In the genomic region with DNA sequence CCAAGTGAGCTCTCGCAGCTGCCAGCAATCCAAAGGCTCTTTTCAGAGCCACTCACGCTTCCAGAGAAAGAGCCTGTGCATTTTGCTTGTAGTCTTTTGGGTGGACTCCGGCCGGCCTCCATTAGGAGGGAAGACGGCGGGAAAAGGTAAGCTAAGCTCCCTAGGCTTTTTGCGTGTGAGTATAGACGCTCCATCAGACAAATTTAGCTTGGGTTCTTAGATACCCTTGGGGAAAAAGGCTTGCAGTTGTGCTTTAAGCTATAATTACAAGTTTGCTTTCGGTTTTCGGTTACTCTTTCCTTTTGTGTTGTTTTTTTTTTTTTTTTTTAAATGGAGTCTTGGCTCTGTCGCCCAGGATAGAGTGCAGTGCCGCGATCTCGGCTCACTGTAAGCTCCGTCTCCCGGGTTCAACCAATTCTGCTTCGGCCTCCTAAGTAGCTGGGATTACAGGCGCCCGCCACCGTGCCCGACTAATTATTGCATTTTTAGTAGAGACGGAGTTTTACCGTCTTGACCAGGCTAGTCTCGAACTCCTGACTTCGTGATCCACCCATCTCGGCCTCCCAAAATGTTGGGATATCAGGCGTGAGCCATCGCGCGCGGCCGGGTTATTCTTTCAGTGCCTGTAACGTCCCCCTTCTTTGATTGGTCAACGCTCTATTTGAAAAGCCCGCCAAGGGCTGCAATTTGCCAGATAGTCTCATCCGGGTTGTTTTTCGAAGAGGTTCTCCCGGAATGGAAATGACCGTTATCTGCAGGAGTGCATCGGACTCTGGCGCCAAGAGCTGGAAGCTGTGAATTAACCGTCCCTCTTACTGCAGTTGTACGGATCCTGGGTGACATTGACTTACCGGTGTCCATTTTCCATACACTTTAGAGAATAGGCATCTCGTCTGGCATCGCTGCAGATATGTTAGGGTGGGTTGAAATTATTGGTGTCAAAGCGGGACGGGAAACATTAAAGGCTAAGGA, we compare ENCODE assay signal across 1 cellular context.
TF ChIP-seq lines count a peak whose summit lies in the region.

No MANE protein-coding gene starts in this region.

TF ChIP-seq in WTC11, 78 proteins besides CTCF, POLR2A, EP300 and RAD21 (continued from another document and continues in another):
- TF ChIP-seq, protein P1, sequence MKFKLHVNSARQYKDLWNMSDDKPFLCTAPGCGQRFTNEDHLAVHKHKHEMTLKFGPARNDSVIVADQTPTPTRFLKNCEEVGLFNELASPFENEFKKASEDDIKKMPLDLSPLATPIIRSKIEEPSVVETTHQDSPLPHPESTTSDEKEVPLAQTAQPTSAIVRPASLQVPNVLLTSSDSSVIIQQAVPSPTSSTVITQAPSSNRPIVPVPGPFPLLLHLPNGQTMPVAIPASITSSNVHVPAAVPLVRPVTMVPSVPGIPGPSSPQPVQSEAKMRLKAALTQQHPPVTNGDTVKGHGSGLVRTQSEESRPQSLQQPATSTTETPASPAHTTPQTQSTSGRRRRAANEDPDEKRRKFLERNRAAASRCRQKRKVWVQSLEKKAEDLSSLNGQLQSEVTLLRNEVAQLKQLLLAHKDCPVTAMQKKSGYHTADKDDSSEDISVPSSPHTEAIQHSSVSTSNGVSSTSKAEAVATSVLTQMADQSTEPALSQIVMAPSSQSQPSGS (CRISPR knock-in tag; IDR thresholded peaks at IDR 0.05; ENCODE audit: borderline replicate concordance, low read depth), result no peak
- TF ChIP-seq FOXJ3 (CRISPR knock-in tag; IDR thresholded peaks at IDR 0.05; ENCODE audit: borderline replicate concordance) (no peak), CDX4 (CRISPR knock-in tag; IDR thresholded peaks at IDR 0.05; ENCODE audit: borderline replicate concordance) (no peak), ESRRA (CRISPR knock-in tag; IDR thresholded peaks at IDR 0.05; ENCODE audit: borderline replicate concordance) (no peak), ZNF138 (CRISPR knock-in tag; conservative IDR thresholded peaks at IDR 0.05) (no peak), TP53 (CRISPR knock-in tag; IDR thresholded peaks at IDR 0.05) (no peak), SMAD3 (CRISPR knock-in tag; IDR thresholded peaks at IDR 0.05; ENCODE audit: borderline replicate concordance) (0 out of 2 replicates have a peak, but pooled peaks have one; percentile 6), TEAD4 (CRISPR knock-in tag; IDR thresholded peaks at IDR 0.05) (no peak), OVOL2 (CRISPR knock-in tag; IDR thresholded peaks at IDR 0.05; ENCODE audit: borderline replicate concordance) (no peak), SMAD4 (CRISPR knock-in tag; IDR thresholded peaks at IDR 0.05) (peak; percentile 13; the same call in 1 of the 2 replicates), ZBTB21 (CRISPR knock-in tag; IDR thresholded peaks at IDR 0.05; ENCODE audit: borderline replicate concordance) (no peak), JUN (CRISPR knock-in tag; IDR thresholded peaks at IDR 0.05) (0 out of 2 replicates have a peak, but pooled peaks have one; percentile 49), FOXK1 (CRISPR knock-in tag; IDR thresholded peaks at IDR 0.05) (no peak), ZNF281 (CRISPR knock-in tag; IDR thresholded peaks at IDR 0.05) (peak; percentile 38; the same call in 1 of the 2 replicates), KAT7 (CRISPR knock-in tag; IDR thresholded peaks at IDR 0.05; ENCODE audit: borderline replicate concordance) (0 out of 2 replicates have a peak, but pooled peaks have one; percentile 55), GTF2I (CRISPR knock-in tag; conservative IDR thresholded peaks at IDR 0.05) (no peak), PREB (CRISPR knock-in tag; IDR thresholded peaks at IDR 0.05; ENCODE audit: borderline replicate concordance) (no peak), CBFB (CRISPR knock-in tag; IDR thresholded peaks at IDR 0.05; ENCODE audit: low read depth) (no peak), NR1H2 (CRISPR knock-in tag; IDR thresholded peaks at IDR 0.05) (no peak), ZNF219 (CRISPR knock-in tag; IDR thresholded peaks at IDR 0.05; ENCODE audit: borderline replicate concordance) (no peak), RORB (CRISPR knock-in tag; IDR thresholded peaks at IDR 0.05) (no peak), ZNF317 (CRISPR knock-in tag; IDR thresholded peaks at IDR 0.05; ENCODE audit: borderline replicate concordance, low read depth) (0 out of 2 replicates have a peak, but pooled peaks have one; percentile 20), ZNF425 (CRISPR knock-in tag; conservative IDR thresholded peaks at IDR 0.05) (no peak), NFYB (CRISPR knock-in tag; conservative IDR thresholded peaks at IDR 0.05; ENCODE audit: low read depth) (peak; percentile 65), HMGXB4 (CRISPR knock-in tag; IDR thresholded peaks at IDR 0.05) (0 out of 2 replicates have a peak, but pooled peaks have one; percentile 23), SOX15 (CRISPR knock-in tag; IDR thresholded peaks at IDR 0.05) (no peak), FOXP4 (CRISPR knock-in tag; IDR thresholded peaks at IDR 0.05) (no peak), NR2C2 (CRISPR knock-in tag; IDR thresholded peaks at IDR 0.05) (no peak), JAZF1 (CRISPR knock-in tag; IDR thresholded peaks at IDR 0.05) (no peak)
- TF ChIP-seq, protein P2, sequence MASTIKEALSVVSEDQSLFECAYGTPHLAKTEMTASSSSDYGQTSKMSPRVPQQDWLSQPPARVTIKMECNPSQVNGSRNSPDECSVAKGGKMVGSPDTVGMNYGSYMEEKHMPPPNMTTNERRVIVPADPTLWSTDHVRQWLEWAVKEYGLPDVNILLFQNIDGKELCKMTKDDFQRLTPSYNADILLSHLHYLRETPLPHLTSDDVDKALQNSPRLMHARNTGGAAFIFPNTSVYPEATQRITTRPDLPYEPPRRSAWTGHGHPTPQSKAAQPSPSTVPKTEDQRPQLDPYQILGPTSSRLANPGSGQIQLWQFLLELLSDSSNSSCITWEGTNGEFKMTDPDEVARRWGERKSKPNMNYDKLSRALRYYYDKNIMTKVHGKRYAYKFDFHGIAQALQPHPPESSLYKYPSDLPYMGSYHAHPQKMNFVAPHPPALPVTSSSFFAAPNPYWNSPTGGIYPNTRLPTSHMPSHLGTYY (CRISPR knock-in tag; IDR thresholded peaks at IDR 0.05), result peak; percentile 85
- TF ChIP-seq, protein P3, sequence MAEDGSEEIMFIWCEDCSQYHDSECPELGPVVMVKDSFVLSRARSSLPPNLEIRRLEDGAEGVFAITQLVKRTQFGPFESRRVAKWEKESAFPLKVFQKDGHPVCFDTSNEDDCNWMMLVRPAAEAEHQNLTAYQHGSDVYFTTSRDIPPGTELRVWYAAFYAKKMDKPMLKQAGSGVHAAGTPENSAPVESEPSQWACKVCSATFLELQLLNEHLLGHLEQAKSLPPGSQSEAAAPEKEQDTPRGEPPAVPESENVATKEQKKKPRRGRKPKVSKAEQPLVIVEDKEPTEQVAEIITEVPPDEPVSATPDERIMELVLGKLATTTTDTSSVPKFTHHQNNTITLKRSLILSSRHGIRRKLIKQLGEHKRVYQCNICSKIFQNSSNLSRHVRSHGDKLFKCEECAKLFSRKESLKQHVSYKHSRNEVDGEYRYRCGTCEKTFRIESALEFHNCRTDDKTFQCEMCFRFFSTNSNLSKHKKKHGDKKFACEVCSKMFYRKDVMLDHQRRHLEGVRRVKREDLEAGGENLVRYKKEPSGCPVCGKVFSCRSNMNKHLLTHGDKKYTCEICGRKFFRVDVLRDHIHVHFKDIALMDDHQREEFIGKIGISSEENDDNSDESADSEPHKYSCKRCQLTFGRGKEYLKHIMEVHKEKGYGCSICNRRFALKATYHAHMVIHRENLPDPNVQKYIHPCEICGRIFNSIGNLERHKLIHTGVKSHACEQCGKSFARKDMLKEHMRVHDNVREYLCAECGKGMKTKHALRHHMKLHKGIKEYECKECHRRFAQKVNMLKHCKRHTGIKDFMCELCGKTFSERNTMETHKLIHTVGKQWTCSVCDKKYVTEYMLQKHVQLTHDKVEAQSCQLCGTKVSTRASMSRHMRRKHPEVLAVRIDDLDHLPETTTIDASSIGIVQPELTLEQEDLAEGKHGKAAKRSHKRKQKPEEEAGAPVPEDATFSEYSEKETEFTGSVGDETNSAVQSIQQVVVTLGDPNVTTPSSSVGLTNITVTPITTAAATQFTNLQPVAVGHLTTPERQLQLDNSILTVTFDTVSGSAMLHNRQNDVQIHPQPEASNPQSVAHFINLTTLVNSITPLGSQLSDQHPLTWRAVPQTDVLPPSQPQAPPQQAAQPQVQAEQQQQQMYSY (CRISPR knock-in tag; IDR thresholded peaks at IDR 0.05), result no peak
- TF ChIP-seq, protein P4, sequence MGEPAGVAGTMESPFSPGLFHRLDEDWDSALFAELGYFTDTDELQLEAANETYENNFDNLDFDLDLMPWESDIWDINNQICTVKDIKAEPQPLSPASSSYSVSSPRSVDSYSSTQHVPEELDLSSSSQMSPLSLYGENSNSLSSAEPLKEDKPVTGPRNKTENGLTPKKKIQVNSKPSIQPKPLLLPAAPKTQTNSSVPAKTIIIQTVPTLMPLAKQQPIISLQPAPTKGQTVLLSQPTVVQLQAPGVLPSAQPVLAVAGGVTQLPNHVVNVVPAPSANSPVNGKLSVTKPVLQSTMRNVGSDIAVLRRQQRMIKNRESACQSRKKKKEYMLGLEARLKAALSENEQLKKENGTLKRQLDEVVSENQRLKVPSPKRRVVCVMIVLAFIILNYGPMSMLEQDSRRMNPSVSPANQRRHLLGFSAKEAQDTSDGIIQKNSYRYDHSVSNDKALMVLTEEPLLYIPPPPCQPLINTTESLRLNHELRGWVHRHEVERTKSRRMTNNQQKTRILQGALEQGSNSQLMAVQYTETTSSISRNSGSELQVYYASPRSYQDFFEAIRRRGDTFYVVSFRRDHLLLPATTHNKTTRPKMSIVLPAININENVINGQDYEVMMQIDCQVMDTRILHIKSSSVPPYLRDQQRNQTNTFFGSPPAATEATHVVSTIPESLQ (CRISPR knock-in tag; IDR thresholded peaks at IDR 0.05), result no peak
